In genomic region chr5:111598996-111599395, GRCh38 we compare ENCODE assay signal across 34 cellular contexts.
"Had no signal": no experiment of that assay in that cellular context is flagged by ENCODE, and none has a peak within 500 bp of the region (broad histone marks: within the 10 kb centered on the region; RNA-seq: fewer than 3 reads in every experiment).

No MANE protein-coding gene starts in this region.

- DNase-seq: activated B cell treated with CpG ODN at 0.5 μM for 24 hours; activated CD4-positive, alpha-beta memory T cell treated with anti-CD3 and anti-CD28 coated beads for 36 hours; activated CD4-positive, alpha-beta T cell treated with anti-CD3 and anti-CD28 coated beads for 4 hours; activated CD4-positive, alpha-beta T cell treated with anti-CD3 and anti-CD28 coated beads, Interleukin-2, amount 10 ng/mL, durations not matched to agents 24 days and 14 days; activated CD4-positive, alpha-beta T cell treated with anti-CD3 and anti-CD28 coated beads, Interleukin-2, amount 50 U/mL, for 1 hour; activated CD4-positive, alpha-beta T cell treated with anti-CD3 and anti-CD28 coated beads, Interleukin-2, amount 50 U/mL, for 4 hours; activated CD4-positive, CD25-positive, alpha-beta regulatory T cell treated with anti-CD3 and anti-CD28 coated beads, Interleukin-2, amount 50 U/mL, for 72 hours; activated CD8-positive, alpha-beta memory T cell treated with anti-CD3 and anti-CD28 coated beads, Interleukin-2, amount 50 U/mL, for 4 hours; activated CD8-positive, alpha-beta T cell treated with anti-CD3 and anti-CD28 coated beads for 36 hours; activated effector memory CD4-positive, alpha-beta T cell treated with anti-CD3 and anti-CD28 coated beads, Interleukin-2, amount 50 U/mL, for 16 hours; activated gamma-delta T cell treated with Interleukin-2 at 50 U/mL for 16 hours; activated naive CD4-positive, alpha-beta T cell; activated naive CD4-positive, alpha-beta T cell treated with anti-CD3 and anti-CD28 coated beads for 36 hours; activated naive CD4-positive, alpha-beta T cell treated with anti-CD3 and anti-CD28 coated beads, Interleukin-2, amount 50 U/mL, for 16 hours; activated naive CD8-positive, alpha-beta T cell treated with anti-CD3 and anti-CD28 coated beads for 36 hours; activated T-cell treated with anti-CD3 and anti-CD28 coated beads for 4 hours; activated T-cell treated with anti-CD3 and anti-CD28 coated beads, Interleukin-2, amount 50 U/mL, for 1 hour; activated T-cell treated with anti-CD3 and anti-CD28 coated beads, Interleukin-2, amount 50 U/mL, for 4 hours; activated T-cell treated with anti-CD3 and anti-CD28 coated beads, Interleukin-2, amount 50 U/mL, for 72 hours; adrenal gland; aorta; body of pancreas; brain microvascular endothelial cell; caudate nucleus; cerebellar nuclear complex; SW 1271; T-helper 1 cell; T-helper 2 cell; T-helper 9 cell had no signal

- H3K36me3 ChIP-seq: adrenal gland, brain microvascular endothelial cell, breast epithelium, cardiac muscle cell had no signal

- H3K27ac ChIP-seq: adrenal gland, body of pancreas, brain microvascular endothelial cell, breast epithelium, cardiac muscle cell, VCaP had no signal

- H3K4me1 ChIP-seq: adrenal gland, body of pancreas, breast epithelium had no signal

- H3K4me3 ChIP-seq: adrenal gland, body of pancreas, breast epithelium, cardiac muscle cell had no signal

- H3K27me3 ChIP-seq: adrenal gland, body of pancreas, brain microvascular endothelial cell, breast epithelium, cardiac muscle cell had no signal

- H3K9me3 ChIP-seq: adrenal gland, body of pancreas had no signal

- ATAC-seq: activated CD8-positive, alpha-beta T cell treated with anti-CD3 and anti-CD28 coated beads for 36 hours; activated naive CD4-positive, alpha-beta T cell treated with anti-CD3 and anti-CD28 coated beads, Interleukin-2, amount 50 U/mL, for 72 hours; activated T-cell treated with anti-CD3 and anti-CD28 coated beads, Interleukin-2, amount 50 U/mL, for 4 hours; activated T-cell treated with anti-CD3 and anti-CD28 coated beads, Interleukin-2, amount 50 U/mL, for 72 hours; activated T-helper 17 cell treated with anti-CD3 and anti-CD28 coated beads, Interleukin-2, amount 50 U/mL, for 72 hours; body of pancreas had no signal
